Comparison of ENCODE assay signal across 29 cellular contexts in the genomic region with DNA sequence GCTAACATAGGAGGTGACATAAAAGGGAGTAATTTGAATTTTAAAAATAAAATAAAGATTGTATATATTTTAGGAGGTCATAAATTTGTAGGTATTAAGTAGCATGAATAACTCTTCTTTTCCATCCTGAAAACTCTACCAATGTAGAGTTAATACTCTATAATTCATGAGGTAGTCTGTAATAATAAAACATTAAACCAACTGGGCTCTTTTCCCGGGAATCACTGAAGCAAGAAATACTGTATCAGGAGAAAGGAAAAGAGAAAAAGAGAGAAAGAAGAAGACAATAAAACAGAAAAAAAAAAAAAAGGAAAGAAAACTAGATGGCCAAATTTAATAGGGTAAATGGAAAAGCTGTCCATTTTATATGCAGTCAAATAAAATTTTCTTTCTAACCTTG.
"Had no signal": no experiment of that assay in that cellular context is flagged by ENCODE, and none has a peak within 500 bp of the region (broad histone marks: within the 10 kb centered on the region; RNA-seq: fewer than 3 reads in every experiment).

No MANE protein-coding gene starts in this region.

- H3K27me3 ChIP-seq: adrenal gland, Peyer's patch had no signal

- ATAC-seq: activated CD4-positive, alpha-beta T cell treated with anti-CD3 and anti-CD28 coated beads for 36 hours; activated CD4-positive, CD25-positive, alpha-beta regulatory T cell treated with anti-CD3 and anti-CD28 coated beads, Interleukin-2, amount 50 U/mL, for 24 hours; activated CD8-positive, alpha-beta T cell treated with anti-CD3 and anti-CD28 coated beads, Interleukin-2, amount 10 ng/mL, durations not matched to agents 7 days and 5 days; activated naive CD4-positive, alpha-beta T cell treated with anti-CD3 and anti-CD28 coated beads, Interleukin-2, amount 50 U/mL, for 72 hours; activated T-cell treated with anti-CD3 and anti-CD28 coated beads, Interleukin-2, amount 50 U/mL, for 4 hours; PC-3; WTC11 had no signal

- H3K27ac ChIP-seq: adrenal gland, KMS-11, Peyer's patch had no signal

- H3K4me2 ChIP-seq: KMS-11 had no signal

- H3K9ac ChIP-seq: KMS-11 had no signal

- H3K4me3 ChIP-seq: adrenal gland, Peyer's patch had no signal

- DNase-seq: activated CD4-positive, alpha-beta T cell treated with anti-CD3 and anti-CD28 coated beads for 36 hours; activated CD4-positive, alpha-beta T cell treated with anti-CD3 and anti-CD28 coated beads, Interleukin-2, amount 10 ng/mL, durations not matched to agents 7 days and 5 days; activated CD4-positive, alpha-beta T cell treated with anti-CD3 and anti-CD28 coated beads, Interleukin-2, amount 50 U/mL, for 48 hours; activated CD8-positive, alpha-beta T cell treated with anti-CD3 and anti-CD28 coated beads, Interleukin-2, amount 10 ng/mL, durations not matched to agents 7 days and 5 days; activated gamma-delta T cell treated with Interleukin-2 at 50 U/mL for 16 hours; activated naive CD4-positive, alpha-beta T cell treated with anti-CD3 and anti-CD28 coated beads for 36 hours; activated T-cell treated with anti-CD3 and anti-CD28 coated beads, Interleukin-2, amount 50 U/mL, for 4 hours; adrenal gland; caudate nucleus; MM.1S; MV-4-11; NCI-H1105; NCI-H1417 treated with DMSO at 0.1 percent for 48 hours; NCI-H187 treated with DMSO at 0.1 percent for 48 hours; NCI-H2081; NCI-H226; NCI-H510A; NCI-H526; NCI-H748 treated with DMSO at 0.1 percent for 48 hours; NK-92 treated with Interleukin-12 subunit alpha and Interleukin-12 subunit beta, amount 100 ng/mL, for 24 hours; PC-3; Peyer's patch; Right ventricle myocardium superior; SW 1271; T1000 had no signal

- H3K9me3 ChIP-seq: adrenal gland, Peyer's patch had no signal

- H3K36me3 ChIP-seq: adrenal gland, Peyer's patch had no signal

- H3K4me1 ChIP-seq: adrenal gland, Peyer's patch had no signal
